Comparison of ENCODE assay signal across 14 cellular contexts in genomic region chr11:132312161-132312560, GRCh38.
DNase-seq lines count a peak whose midpoint lies in the region; ATAC-seq and TF ChIP-seq lines count a peak whose summit lies in the region.
"Had no signal": no experiment of that assay in that cellular context is flagged by ENCODE, and none has a peak within 500 bp of the region (broad histone marks: within the 10 kb centered on the region; RNA-seq: fewer than 3 reads in every experiment).

No MANE protein-coding gene starts in this region.

- CTCF ChIA-PET in A673 (lab: Charles Lee): interaction anchor here (0.6 to 1.1 kb wide), 2 partner anchors 12 to 47 kb away, joined by 3 read pairs; no protein-coding TSS in a partner anchor

- TF ChIP-seq CTCF in A673 (conservative IDR thresholded peaks at IDR 0.05; ENCODE audit: low read depth, low read length) (no peak), foreskin keratinocyte (conservative IDR thresholded peaks at IDR 0.05) (no peak)

- H3K27ac ChIP-seq in A673 (ENCODE audit: low read depth, low read length, poor library complexity, severe bottlenecking): no peak overlapping the region
- H3K27ac ChIP-seq in angular gyrus (ENCODE audit: low read depth, low read length): peak overlapping the region; percentile 62
- no peak overlapping the region for H3K27ac ChIP-seq in foreskin keratinocyte
- H3K27ac ChIP-seq: Peyer's patch, upper lobe of right lung had no signal

- H3K36me3 ChIP-seq in A673 (ENCODE audit: insufficient read depth, low read length, poor library complexity, severe bottlenecking): no peaks in the 10 kb centered on the region
- H3K36me3 ChIP-seq: Peyer's patch, upper lobe of right lung had no signal

- intact Hi-C loops in A673 (cut with micrococcal nuclease; ENCODE audit: unreplicated experiment): no loop called here

- H3K9me3 ChIP-seq in A673 (ENCODE audit: low read depth, low read length, poor library complexity, severe bottlenecking): no peaks in the 10 kb centered on the region
- H3K9me3 ChIP-seq: Peyer's patch, upper lobe of right lung had no signal

- H3K4me1 ChIP-seq in A673 (ENCODE audit: insufficient read depth, low read length, poor library complexity, severe bottlenecking): no peaks in the 10 kb centered on the region
- H3K4me1 ChIP-seq in foreskin keratinocyte: no peaks in the 10 kb centered on the region
- H3K4me1 ChIP-seq: Peyer's patch, upper lobe of right lung had no signal

- ATAC-seq in foreskin keratinocyte (peak; percentile 95), HG03159 (IDR thresholded peaks at IDR 0.05; ENCODE audit: unreplicated experiment) (no peak)

- H3K27me3 ChIP-seq in A673 (replicated peaks; ENCODE audit: insufficient read depth, low read depth, low read length, poor library complexity): no peaks in the 10 kb centered on the region
- no peaks in the 10 kb centered on the region for H3K27me3 ChIP-seq in foreskin keratinocyte
- H3K27me3 ChIP-seq: Peyer's patch, upper lobe of right lung had no signal

- BruUV-seq in A673 (replicated peaks; lab: Mats Ljungman, UMichigan): no TSS peak

- DNase-seq in A673 (ENCODE audit: low spot score): peak; percentile 6
- peak; percentile 93 for DNase-seq in HT1080 (ENCODE audit: low read depth)
- peak; percentile 73 to 90 for DNase-seq in foreskin keratinocyte
- no peak for DNase-seq in activated CD4-positive, alpha-beta T cell treated with anti-CD3 and anti-CD28 coated beads for 48 hours
- DNase-seq in occipital lobe (lab: John Stamatoyannopoulos, UW): no peak
- DNase-seq in stimulated activated CD4-positive, alpha-beta T cell treated with anti-CD3 and anti-CD28 coated beads, Interleukin-12 subunit alpha, Interleukin-12 subunit beta, amount 100 ng/mL, for 4 hours: no peak
- DNase-seq: activated naive CD4-positive, alpha-beta T cell treated with anti-CD3 and anti-CD28 coated beads, Interleukin-2, amount 50 U/mL, for 16 hours; cortex of kidney; DMS79 treated with DMSO at 0.1 percent for 48 hours; MM.1S; Peyer's patch; upper lobe of right lung had no signal

- POLR2A ChIA-PET in A673 (lab: Charles Lee; ENCODE audit: low non-redundant PET): no interaction called here

- H3K4me3 ChIP-seq in A673 (ENCODE audit: low read depth, low read length, poor library complexity, severe bottlenecking): no peak overlapping the region
- H3K4me3 ChIP-seq: Peyer's patch, upper lobe of right lung had no signal

Comparison
In these comparisons a context has a peak if more than half of its experiments do, and no peak if none do; other contexts are left out.
1. DNase-seq: peak in A673 (single experiment), HT1080 (single experiment) and foreskin keratinocyte (2 of 2); none in activated CD4-positive, alpha-beta T cell treated with anti-CD3 and anti-CD28 coated beads for 48 hours (single experiment), occipital lobe (single experiment) and stimulated activated CD4-positive, alpha-beta T cell treated with anti-CD3 and anti-CD28 coated beads, Interleukin-12 subunit alpha, Interleukin-12 subunit beta, amount 100 ng/mL, for 4 hours (single experiment).